Comparison of ENCODE assay signal across 30 cellular contexts in the genomic region with DNA sequence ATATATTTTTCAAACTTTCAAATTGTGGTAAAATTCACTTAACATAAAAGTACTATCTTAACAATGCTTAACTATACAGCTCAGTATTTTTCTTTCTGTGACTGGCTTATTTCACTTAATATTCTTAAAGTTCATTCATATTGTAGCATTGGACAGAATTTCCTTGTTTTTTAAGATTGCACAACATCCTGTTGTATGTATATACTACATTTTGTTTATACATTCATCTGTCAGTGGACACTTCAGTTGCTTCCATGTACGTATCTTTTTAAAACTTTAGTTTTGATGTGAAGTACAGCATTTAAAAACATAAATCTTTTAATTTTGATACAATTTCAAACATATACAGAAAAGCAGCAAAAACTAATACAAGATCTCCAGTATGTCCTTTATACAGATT.
"Had no signal": no experiment of that assay in that cellular context is flagged by ENCODE, and none has a peak within 500 bp of the region (broad histone marks: within the 10 kb centered on the region; RNA-seq: fewer than 3 reads in every experiment).

No MANE protein-coding gene starts in this region.

- ATAC-seq: activated CD4-positive, alpha-beta T cell treated with anti-CD3 and anti-CD28 coated beads for 36 hours; activated CD8-positive, alpha-beta memory T cell treated with anti-CD3 and anti-CD28 coated beads, Interleukin-2, amount 10 ng/mL, durations not matched to agents 7 days and 5 days; activated CD8-positive, alpha-beta T cell treated with anti-CD3 and anti-CD28 coated beads, Interleukin-2, amount 10 ng/mL, durations not matched to agents 7 days and 5 days; activated naive CD8-positive, alpha-beta T cell treated with anti-CD3 and anti-CD28 coated beads, Interleukin-2, amount 50 U/mL, for 24 hours; body of pancreas; effector memory CD8-positive, alpha-beta T cell; gastroesophageal sphincter; heart right ventricle had no signal

- H3K27me3 ChIP-seq: adrenal gland, body of pancreas, esophagus muscularis mucosa, gastroesophageal sphincter, heart right ventricle had no signal

- H3K9me3 ChIP-seq: adrenal gland, body of pancreas, esophagus muscularis mucosa, gastroesophageal sphincter, heart right ventricle had no signal

- DNase-seq: activated CD4-positive, alpha-beta memory T cell treated with anti-CD3 and anti-CD28 coated beads for 36 hours; activated CD4-positive, alpha-beta T cell treated with anti-CD3 and anti-CD28 coated beads for 36 hours; activated CD4-positive, alpha-beta T cell treated with anti-CD3 and anti-CD28 coated beads, Interleukin-2, amount 10 ng/mL, durations not matched to agents 24 days and 14 days; activated CD4-positive, CD25-positive, alpha-beta regulatory T cell; activated CD4-positive, CD25-positive, alpha-beta regulatory T cell treated with anti-CD3 and anti-CD28 coated beads, Interleukin-2, amount 50 U/mL, for 72 hours; activated CD8-positive, alpha-beta memory T cell treated with anti-CD3 and anti-CD28 coated beads, Interleukin-2, amount 10 ng/mL, durations not matched to agents 7 days and 5 days; activated CD8-positive, alpha-beta memory T cell treated with anti-CD3 and anti-CD28 coated beads, Interleukin-2, amount 50 U/mL, for 4 hours; activated CD8-positive, alpha-beta T cell treated with anti-CD3 and anti-CD28 coated beads, Interleukin-2, amount 10 ng/mL, durations not matched to agents 7 days and 5 days; activated effector memory CD4-positive, alpha-beta T cell treated with anti-CD3 and anti-CD28 coated beads, Interleukin-2, amount 50 U/mL, for 16 hours; activated naive CD4-positive, alpha-beta T cell treated with anti-CD3 and anti-CD28 coated beads for 36 hours; activated naive CD8-positive, alpha-beta T cell treated with anti-CD3 and anti-CD28 coated beads for 36 hours; activated naive CD8-positive, alpha-beta T cell treated with anti-CD3 and anti-CD28 coated beads, Interleukin-2, amount 50 U/mL, for 24 hours; activated T-cell treated with anti-CD3 and anti-CD28 coated beads, Interleukin-2, amount 50 U/mL, for 1 hour; activated T-cell treated with anti-CD3 and anti-CD28 coated beads, Interleukin-2, amount 50 U/mL, for 48 hours; adrenal gland; amygdala; aorta; body of pancreas; caudate nucleus; cortex of kidney; dermis blood vessel endothelial cell; effector CD4-positive, alpha-beta T cell; effector memory CD8-positive, alpha-beta T cell; erythroblast; foreskin melanocyte; heart right ventricle; T-helper 2 cell had no signal

- H3K4me1 ChIP-seq: body of pancreas had no signal

- H3K36me3 ChIP-seq: adrenal gland, esophagus muscularis mucosa, gastroesophageal sphincter, heart right ventricle had no signal

- FAIRE-seq: colon had no signal

- H3K27ac ChIP-seq: adrenal gland, body of pancreas, esophagus muscularis mucosa, gastroesophageal sphincter, heart right ventricle had no signal

- H3K4me3 ChIP-seq: adrenal gland, body of pancreas, esophagus muscularis mucosa, gastroesophageal sphincter, heart right ventricle had no signal
